In the genomic region with DNA sequence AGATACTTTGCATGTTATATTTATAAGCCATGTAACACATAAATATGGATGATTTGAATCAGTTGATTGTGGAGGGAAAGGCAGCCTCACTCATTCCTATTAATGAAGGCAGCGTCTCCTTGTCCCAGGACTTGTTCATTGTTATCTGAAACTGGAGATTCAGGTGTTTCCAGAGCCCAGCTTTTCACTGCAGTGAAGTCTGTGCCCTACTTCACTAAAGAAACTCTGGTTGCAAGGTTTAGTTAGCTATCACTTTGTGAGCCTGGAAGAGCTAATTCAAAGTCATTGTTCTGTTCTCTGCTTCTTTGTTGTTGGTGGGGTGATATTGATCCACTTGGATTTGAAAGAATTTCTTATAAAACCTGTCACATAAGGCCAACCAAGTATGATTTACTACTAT, we compare ENCODE assay signal across 20 cellular contexts.
DNase-seq lines count a peak whose midpoint lies in the region; ATAC-seq, FAIRE-seq and TF ChIP-seq lines count a peak whose summit lies in the region.
"Had no signal": no experiment of that assay in that cellular context is flagged by ENCODE, and none has a peak within 500 bp of the region (broad histone marks: within the 10 kb centered on the region; RNA-seq: fewer than 3 reads in every experiment).

No MANE protein-coding gene starts in this region.

- peaks cover 47% of the 10 kb centered on the region for H3K36me3 ChIP-seq in BLaER1
- H3K36me3 ChIP-seq in OCI-LY1 (ENCODE audit: insufficient read depth, low read length), result peaks cover 9% of the 10 kb centered on the region; the same call in 1 of the 2 replicates
- H3K36me3 ChIP-seq in muscle layer of colon (ENCODE audit: insufficient read depth, low read length), result peaks cover 6% of the 10 kb centered on the region

- no peak overlapping the region for H2AFZ ChIP-seq in OCI-LY1 (ENCODE audit: low read length)

- H3K9ac ChIP-seq in BLaER1, result no peak overlapping the region
- H3K9ac ChIP-seq in OCI-LY1 (ENCODE audit: low read length), result no peak overlapping the region
- H3K9ac ChIP-seq in muscle layer of colon (ENCODE audit: low read length), result no peak overlapping the region

- H3F3A ChIP-seq in OCI-LY1 (ENCODE audit: insufficient read depth, low read length), result no peaks in the 10 kb centered on the region

- no peaks in the 10 kb centered on the region for H3K9me2 ChIP-seq in OCI-LY1 (ENCODE audit: low read depth, low read length)

- H3K4me3 ChIP-seq in BLaER1, result no peak overlapping the region
- H3K4me3 ChIP-seq in OCI-LY1 (ENCODE audit: low read depth, low read length, poor library complexity, severe bottlenecking), result no peak overlapping the region
- H3K4me3 ChIP-seq in muscle layer of colon (ENCODE audit: low read depth in 1 of 2, low read length in 2 of 2), result no peak overlapping the region
- H3K4me3 ChIP-seq: A549 had no signal

- H3K4me1 ChIP-seq in BLaER1, result peaks cover 31% of the 10 kb centered on the region
- H3K4me1 ChIP-seq in OCI-LY1 (ENCODE audit: insufficient read depth, low read length, severe bottlenecking), result peaks cover 30% of the 10 kb centered on the region
- H3K4me1 ChIP-seq in muscle layer of colon (ENCODE audit: insufficient read depth, low read length), result peaks cover 16% of the 10 kb centered on the region
- H3K4me1 ChIP-seq: A549 had no signal

- H3K79me2 ChIP-seq in OCI-LY1 (ENCODE audit: insufficient read depth, low read length), result peaks cover 34% of the 10 kb centered on the region; the same call in 1 of the 2 replicates

- ATAC-seq in GM19351 (IDR thresholded peaks at IDR 0.05; ENCODE audit: unreplicated experiment) (no peak), GM21515 (IDR thresholded peaks at IDR 0.05; ENCODE audit: unreplicated experiment) (no peak)
- ATAC-seq: A549; CD8-positive, alpha-beta T cell; Right ventricle myocardium inferior had no signal

- no peak for TF ChIP-seq CTCF in OCI-LY1 (IDR thresholded peaks at IDR 0.05; ENCODE audit: low read length)

- peak overlapping the region; percentile 50; the same call in 1 of the 2 replicates for H3K4me2 ChIP-seq in BLaER1
- H3K4me2 ChIP-seq in OCI-LY1 (ENCODE audit: low read length), result peak overlapping the region; percentile 31; the same call in 1 of the 2 replicates
- H3K4me2 ChIP-seq: A549 had no signal

- H3K27me3 ChIP-seq in BLaER1 (no peaks in the 10 kb centered on the region), OCI-LY1 (ENCODE audit: insufficient read depth, low read length) (no peaks in the 10 kb centered on the region), muscle layer of colon (ENCODE audit: control insufficient read depth in 1 of 2, insufficient read depth in 2 of 2, low read length in 2 of 2) (no peaks in the 10 kb centered on the region)

- H4K20me1 ChIP-seq in BLaER1 (peaks cover 94% of the 10 kb centered on the region), OCI-LY1 (ENCODE audit: insufficient read depth, low read length) (no peaks in the 10 kb centered on the region)

- H3K9me3 ChIP-seq in BLaER1, result no peaks in the 10 kb centered on the region
- H3K9me3 ChIP-seq in OCI-LY1 (ENCODE audit: low read length), result no peaks in the 10 kb centered on the region
- H3K9me3 ChIP-seq in muscle layer of colon (ENCODE audit: low read length), result no peaks in the 10 kb centered on the region
- H3K9me3 ChIP-seq: A549 had no signal

- DNase-seq in GM19239 (ENCODE audit: insufficient read length, low spot score), result no peak
- DNase-seq in NCI-H187 (lab: John Stamatoyannopoulos, UW), result no peak
- DNase-seq: Calu3; CD8-positive, alpha-beta T cell; EL; H7; NCI-H1105; NCI-H1694; NCI-H2107; NCI-H345; NCI-H524 treated with DMSO at 0.1 percent for 48 hours had no signal

- H3K27ac ChIP-seq in BLaER1 (no peak overlapping the region), OCI-LY1 (ENCODE audit: low read depth, low read length, poor library complexity, severe bottlenecking) (no peak overlapping the region), muscle layer of colon (ENCODE audit: low read depth, low read length) (peak overlapping the region; percentile 34)
- H3K27ac ChIP-seq: A549 had no signal

- FAIRE-seq in GM19239 (lab: Jason Lieb, UNC), result peak; percentile 79
- FAIRE-seq: A549, HTR-8/SVneo, RCC 7860 had no signal
